Comparison of ENCODE assay signal across 1 cellular context in genomic region chr11:198236-198806, GRCh38.
TF ChIP-seq lines count a peak whose summit lies in the region.

No MANE protein-coding gene starts in this region.

TF ChIP-seq in K562, 482 proteins besides CTCF, POLR2A, EP300 and RAD21:
- TF ChIP-seq RBFOX2 (IDR thresholded peaks at IDR 0.05; ENCODE audit: low read depth, low read length), result 0 out of 2 replicates have a peak, but pooled peaks have one; percentile 4
- no peak for TF ChIP-seq ZNF830 (CRISPR knock-in tag; IDR thresholded peaks at IDR 0.05)
- TF ChIP-seq ZNF280A (IDR thresholded peaks at IDR 0.05; ENCODE audit: low read depth, partially characterized antibody), result no peak
- no peak for TF ChIP-seq ZNF655 (CRISPR knock-in tag; IDR thresholded peaks at IDR 0.05)
- TF ChIP-seq POLR2G (IDR thresholded peaks at IDR 0.05; ENCODE audit: low read depth, low read length), result peak; percentile 56; the same call in 1 of the 2 replicates
- no peak for TF ChIP-seq NCOA1 (IDR thresholded peaks at IDR 0.05; ENCODE audit: low read depth)
- TF ChIP-seq CBX5 (IDR thresholded peaks at IDR 0.05; ENCODE audit: borderline replicate concordance, low read depth), result no peak
- TF ChIP-seq RBM25 (IDR thresholded peaks at IDR 0.05; ENCODE audit: low read depth, low read length, severe bottlenecking), result no peak
